Comparison of ENCODE assay signal across 5 cellular contexts in genomic region chr2:231004930-231005329, GRCh38. TPM values are rescaled to one million over a fixed set of nuclear protein-coding genes. Genes with fewer than 3 reads are reported as not detected.
"Had no signal": no experiment of that assay in that cellular context is flagged by ENCODE, and none has a peak within 500 bp of the region (broad histone marks: within the 10 kb centered on the region; RNA-seq: fewer than 3 reads in every experiment).

No MANE protein-coding gene starts in this region.

RNA-seq across cellular contexts. Expression of gene SPATA3, which starts 9.0 kb away (rescaled TPM):
- total RNA-seq: K562, M059J, Right ventricle myocardium superior, SJSA1 had no signal
- polyA plus RNA-seq: IgD-negative memory B cell, K562 had no signal

RNA-seq across cellular contexts. Expression of gene C2orf72, which starts 32.4 kb away (rescaled TPM):
- total RNA-seq: SJSA1 had no signal
- polyA plus RNA-seq: IgD-negative memory B cell had no signal
